ENCODE assay signal across 8 cellular contexts in the genomic region with DNA sequence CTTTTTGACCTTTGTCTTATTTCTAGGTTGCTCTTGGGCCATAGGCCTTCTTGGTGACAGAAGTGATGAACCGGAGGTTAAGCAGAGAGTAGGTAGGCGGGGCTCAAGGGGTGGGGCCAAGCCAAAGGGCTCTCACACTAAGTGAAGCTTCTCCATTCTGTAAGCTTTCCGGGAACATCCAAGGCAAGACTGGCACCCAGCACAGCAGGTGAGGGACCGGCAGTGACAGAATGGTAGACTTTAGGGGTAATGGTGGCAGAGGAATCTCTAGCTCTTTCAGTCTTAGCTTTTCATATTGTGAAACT. TPM values are rescaled to one million over a fixed set of nuclear protein-coding genes. Genes with fewer than 3 reads are reported as not detected.
DNase-seq lines count a peak whose midpoint lies in the region; ATAC-seq and TF ChIP-seq lines count a peak whose summit lies in the region.

A gene (plus strand): TSS at position 135 of the 305 bp plus-strand sequence. CDS start 2,049 bp downstream, outside the sequence.

- H3K27me3 Mint-ChIP-seq in progenitor cell of endocrine pancreas = no peaks in the 10 kb centered on the region

- H3K4me1 Mint-ChIP-seq in progenitor cell of endocrine pancreas (ENCODE audit: low read depth) = no peaks in the 10 kb centered on the region

- TF ChIP-seq EP300 in ovary (IDR thresholded peaks at IDR 0.05) = no peak

- H3K4me1 ChIP-seq in prostate gland (replicated peaks) (no peaks in the 10 kb centered on the region), ovary (ENCODE audit: insufficient read depth) (no peaks in the 10 kb centered on the region)

- H3K36me3 Mint-ChIP-seq in progenitor cell of endocrine pancreas (ENCODE audit: insufficient read depth) = peaks cover 13% of the 10 kb centered on the region

- no peaks in the 10 kb centered on the region for H3K9me3 Mint-ChIP-seq in progenitor cell of endocrine pancreas (ENCODE audit: low read depth)

- intact Hi-C loops in prostate gland (cut with DNase I) = loop anchor here (5.0 kb wide), 2 partner anchors 54 to 134 kb away; no protein-coding TSS in a partner anchor
- intact Hi-C loops in ovary (cut with DNase I) = loop anchor here in 3 of 4 donors (5.0 to 10.0 kb wide), 4 partner anchors 54 to 134 kb away; no protein-coding TSS in a partner anchor

- H3K27me3 ChIP-seq in WERI-Rb-1 (ENCODE audit: insufficient read depth, low read depth, severe bottlenecking) (no peaks in the 10 kb centered on the region), prostate gland (replicated peaks; ENCODE audit: insufficient read depth) (no peaks in the 10 kb centered on the region), ovary (no peaks in the 10 kb centered on the region)

- TF ChIP-seq CTCF in WERI-Rb-1 (IDR thresholded peaks at IDR 0.05; ENCODE audit: low read depth, low read length) (no peak), coronary artery (IDR thresholded peaks at IDR 0.05) (no peak), prostate gland (IDR thresholded peaks at IDR 0.05) (no peak), ovary (IDR thresholded peaks at IDR 0.05) (no peak), progenitor cell of endocrine pancreas (IDR thresholded peaks at IDR 0.05; ENCODE audit: unreplicated experiment) (no peak)

- peak; percentile 71 for DNase-seq in WERI-Rb-1
- peak; percentile 68 for DNase-seq in coronary artery (ENCODE audit: low spot score)
- no peak for DNase-seq in prostate gland (ENCODE audit: low spot score)
- no peak for DNase-seq in NCI-H146 treated with DMSO at 0.1 percent for 48 hours (lab: John Stamatoyannopoulos, UW; ENCODE audit: unreplicated experiment)
- DNase-seq in ovary = no peak
- no peak for DNase-seq in progenitor cell of endocrine pancreas (ENCODE audit: low spot score, unreplicated experiment)

- H3K9me3 ChIP-seq in WERI-Rb-1 (ENCODE audit: severe bottlenecking) (no peaks in the 10 kb centered on the region), prostate gland (no peaks in the 10 kb centered on the region), ovary (no peaks in the 10 kb centered on the region)

- H3K4me3 ChIP-seq in WERI-Rb-1 (ENCODE audit: low read depth, low read length) (no peak within 1 kb of the TSS), coronary artery (peak within 1 kb of the TSS; percentile 39), prostate gland (peak within 1 kb of the TSS; percentile 3 to 9), ovary (no peak within 1 kb of the TSS)

- H3K4me3 Mint-ChIP-seq in progenitor cell of endocrine pancreas (ENCODE audit: low read depth) = no peak within 1 kb of the TSS

- no peak for TF ChIP-seq POLR2A in prostate gland (IDR thresholded peaks at IDR 0.05)
- no peak for TF ChIP-seq POLR2A in ovary (IDR thresholded peaks at IDR 0.05)

- peak; percentile 60 for ATAC-seq in GM19043 (IDR thresholded peaks at IDR 0.05; ENCODE audit: low read depth, unreplicated experiment)
- peak; percentile 68 for ATAC-seq in HG03196 (IDR thresholded peaks at IDR 0.05; ENCODE audit: unreplicated experiment)

- H3K36me3 ChIP-seq in WERI-Rb-1 = peaks cover 42% of the 10 kb centered on the region
- H3K36me3 ChIP-seq in prostate gland = peaks cover 0 to 8% of the 10 kb centered on the region in 2 donors
- H3K36me3 ChIP-seq in ovary = no peaks in the 10 kb centered on the region

- H3K27ac ChIP-seq in WERI-Rb-1 = peak within 1 kb of the TSS; percentile 15
- peak within 1 kb of the TSS in 1 of 2 donors; percentile 35 for H3K27ac ChIP-seq in coronary artery
- no peak within 1 kb of the TSS for H3K27ac ChIP-seq in prostate gland
- no peak within 1 kb of the TSS for H3K27ac ChIP-seq in ovary

- H3K27ac Mint-ChIP-seq in progenitor cell of endocrine pancreas = no peak within 1 kb of the TSS

- 64% methylated on average over 4 of the region's 4 CpGs for WGBS in prostate gland
- 67 to 84% (median 79%) methylated on average over 4 of the region's 4 CpGs for WGBS in ovary, 3 donors

RNA-seq across cellular contexts. Expression of the gene that starts here (rescaled TPM):
- total RNA-seq in prostate gland (1 to 10 TPM; 1.5 to 2.1 TPM), ovary (1 to 10 TPM in 5 of 7 donors, under 1 TPM in 2; 0.48 to 3.8 (median 1.2) TPM), progenitor cell of endocrine pancreas (not detected in 2 replicates)
- 1 to 10 TPM; 2.1 to 4.6 TPM for polyA plus RNA-seq in ovary

Comparison
In these comparisons a context has a peak if more than half of its experiments do, and no peak if none do; other contexts are left out.
1. DNase-seq: peak in WERI-Rb-1 (single experiment) and coronary artery (single experiment); none in prostate gland (single experiment), NCI-H146 treated with DMSO at 0.1 percent for 48 hours (single experiment), ovary (0 of 5) and progenitor cell of endocrine pancreas (single experiment).
2. H3K4me3 ChIP-seq: peak in coronary artery (single experiment) and prostate gland (2 of 2); none in WERI-Rb-1 (single experiment) and ovary (single experiment).